11 cellular contexts compared by ENCODE assay signal in the genomic region with DNA sequence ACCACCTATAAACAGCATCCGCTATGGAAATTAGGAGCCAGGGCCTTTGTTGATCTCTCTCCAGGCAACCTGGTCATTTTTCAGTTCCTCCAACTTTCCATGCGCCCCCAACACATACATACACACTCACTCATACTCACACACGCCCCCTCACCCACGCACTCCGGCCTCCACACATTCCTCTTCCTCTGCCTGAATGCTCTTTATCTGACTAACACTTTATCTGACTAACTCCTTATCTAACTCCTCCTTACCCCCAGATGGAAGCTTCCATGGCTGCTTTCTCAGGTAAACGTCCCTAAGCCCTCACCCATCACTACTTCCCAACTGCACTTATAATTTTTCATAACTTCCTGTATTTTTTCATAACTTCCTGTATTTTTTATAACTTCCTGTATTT. TPM values are rescaled to one million over a fixed set of nuclear protein-coding genes. Genes with fewer than 3 reads are reported as not detected.
DNase-seq lines count a peak whose midpoint lies in the region; ATAC-seq and TF ChIP-seq lines count a peak whose summit lies in the region.
"Had no signal": no experiment of that assay in that cellular context is flagged by ENCODE, and none has a peak within 500 bp of the region (broad histone marks: within the 10 kb centered on the region; RNA-seq: fewer than 3 reads in every experiment).

No MANE protein-coding gene starts in this region.

- H3K9ac ChIP-seq in trophoblast cell (ENCODE audit: low read length) = no peak overlapping the region

- no peak overlapping the region for H2BK120ac ChIP-seq in trophoblast cell (ENCODE audit: insufficient read depth, low read length, poor library complexity)

- H4K91ac ChIP-seq in trophoblast cell (ENCODE audit: low read depth, low read length) = no peak overlapping the region

- H3K27me3 ChIP-seq in DOHH2 (ENCODE audit: control insufficient read depth, low read length) (no peaks in the 10 kb centered on the region; the same call in 1 of the 2 replicates), trophoblast cell (ENCODE audit: insufficient read depth, low read length) (no peaks in the 10 kb centered on the region)

- H3K9me3 ChIP-seq in DOHH2 (ENCODE audit: control insufficient read depth, insufficient read depth, low read length) = no peaks in the 10 kb centered on the region
- no peaks in the 10 kb centered on the region for H3K9me3 ChIP-seq in trophoblast cell (ENCODE audit: insufficient read depth, low read depth, low read length)
- H3K9me3 ChIP-seq: psoas muscle had no signal

- no peak for TF ChIP-seq CTCF in DOHH2 (IDR thresholded peaks at IDR 0.05; ENCODE audit: low read depth, low read length, poor library complexity, severe bottlenecking)

- H3K23ac ChIP-seq in trophoblast cell (ENCODE audit: low read length) = no peak overlapping the region

- H4K20me1 ChIP-seq in DOHH2 (ENCODE audit: control insufficient read depth, insufficient read depth, low read depth, low read length) = no peaks in the 10 kb centered on the region

- H3K36me3 ChIP-seq in DOHH2 (ENCODE audit: control insufficient read depth, low read length) (no peaks in the 10 kb centered on the region), trophoblast cell (ENCODE audit: control insufficient read depth in 1 of 2, insufficient read depth in 2 of 2, low read length in 2 of 2) (no peaks in the 10 kb centered on the region)
- H3K36me3 ChIP-seq: cardiac muscle cell had no signal

- H3K4me3 ChIP-seq in DOHH2 (ENCODE audit: low read length) (peak overlapping the region; percentile 57), trophoblast cell (ENCODE audit: low read depth, low read length) (no peak overlapping the region)
- H3K4me3 ChIP-seq: cardiac muscle cell, psoas muscle had no signal

- H3K14ac ChIP-seq in trophoblast cell (ENCODE audit: low read length) = no peak overlapping the region

- H3K4me1 ChIP-seq in DOHH2 (ENCODE audit: control insufficient read depth, low read length) (peaks cover 29% of the 10 kb centered on the region), trophoblast cell (ENCODE audit: control insufficient read depth in 1 of 2, insufficient read depth in 2 of 2, low read length in 2 of 2) (peaks cover 0 to 4% of the 10 kb centered on the region in 2 experiments)
- H3K4me1 ChIP-seq: psoas muscle had no signal

- DNase-seq in RPMI7951 (ENCODE audit: low read depth) (peak; percentile 73), amniotic stem cell (lab: John Stamatoyannopoulos, UW) (peak; percentile 21), trophoblast cell (peak; percentile 36 to 52), NCI-H748 treated with DMSO at 0.1 percent for 48 hours (lab: John Stamatoyannopoulos, UW) (no peak)
- DNase-seq: NCI-H1048, psoas muscle had no signal

- no peak overlapping the region for H2BK5ac ChIP-seq in trophoblast cell (ENCODE audit: low read depth, low read length, poor library complexity)

- no peak for ATAC-seq in HG03469 (IDR thresholded peaks at IDR 0.05; ENCODE audit: unreplicated experiment)
- ATAC-seq in HG03280 (IDR thresholded peaks at IDR 0.05; ENCODE audit: unreplicated experiment) = no peak
- no peak for ATAC-seq in GM21423 (IDR thresholded peaks at IDR 0.05; ENCODE audit: unreplicated experiment)
- ATAC-seq: psoas muscle had no signal

- H3K27ac ChIP-seq in DOHH2 (ENCODE audit: low read depth, low read length) = no peak overlapping the region
- H3K27ac ChIP-seq in trophoblast cell (ENCODE audit: low read depth, low read length) = no peak overlapping the region
- H3K27ac ChIP-seq: cardiac muscle cell, psoas muscle had no signal

- no peaks in the 10 kb centered on the region for H3K79me1 ChIP-seq in trophoblast cell (ENCODE audit: low read length)

- no peak overlapping the region for H2AK5ac ChIP-seq in trophoblast cell (ENCODE audit: low read length)

- H2BK12ac ChIP-seq in trophoblast cell (ENCODE audit: low read length) = no peak overlapping the region

- WGBS in trophoblast cell (ENCODE audit: extremely low coverage, insufficient coverage, insufficient read length) = 100% methylated on average over 3 of the region's 6 CpGs

- H3K9me2 ChIP-seq in DOHH2 (replicated peaks; ENCODE audit: control insufficient read depth, low read length) = no peaks in the 10 kb centered on the region

- no peak overlapping the region for H2AFZ ChIP-seq in trophoblast cell (ENCODE audit: insufficient read depth, low read length, poor library complexity)

- H3K4ac ChIP-seq in trophoblast cell (ENCODE audit: low read depth, low read length) = no peak overlapping the region

- no peaks in the 10 kb centered on the region for H3K79me2 ChIP-seq in DOHH2 (ENCODE audit: control insufficient read depth, low read length)
- no peaks in the 10 kb centered on the region for H3K79me2 ChIP-seq in trophoblast cell (ENCODE audit: control insufficient read depth, insufficient read depth, low read length, poor library complexity)

- H4K8ac ChIP-seq in trophoblast cell (ENCODE audit: low read depth, low read length) = no peak overlapping the region

- H3K18ac ChIP-seq in trophoblast cell (ENCODE audit: low read length) = no peak overlapping the region

- H3K4me2 ChIP-seq in DOHH2 (ENCODE audit: low read length) = peak overlapping the region; percentile 54
- H3K4me2 ChIP-seq in trophoblast cell (ENCODE audit: low read length) = no peak overlapping the region

- no peak overlapping the region for H4K12ac ChIP-seq in trophoblast cell (ENCODE audit: low read depth, low read length)

- H3F3A ChIP-seq in DOHH2 (ENCODE audit: control insufficient read depth, insufficient read depth) = no peaks in the 10 kb centered on the region

RNA-seq across cellular contexts. Expression of a gene that starts 17.4 kb away (rescaled TPM):
- total RNA-seq in RPMI7951 (2014; rRNA removed; shearing (Covaris generic)) = 2.2 and 2.5 TPM in 2 replicates
- polyA plus RNA-seq in trophoblast cell (2013) = 0.22 and 0.29 TPM in 2 replicates
- polyA plus RNA-seq: cardiac muscle cell had no signal

RNA-seq across cellular contexts. Expression of a gene that starts 37.1 kb away (rescaled TPM):
- total RNA-seq in RPMI7951 (2014; rRNA removed; shearing (Covaris generic)) = 92.9 and 123 TPM in 2 replicates
- polyA plus RNA-seq in trophoblast cell (2013) = 29.1 and 30.3 TPM in 2 replicates

RNA-seq across cellular contexts. Expression of a gene that starts 37.5 kb away (rescaled TPM):
- 216 and 231 TPM in 2 replicates for total RNA-seq in RPMI7951 (2014; rRNA removed; shearing (Covaris generic))
- 77.5 and 77.9 TPM in 2 replicates for polyA plus RNA-seq in trophoblast cell (2013)

RNA-seq across cellular contexts. Expression of a gene that starts 38.9 kb away (rescaled TPM):
- total RNA-seq in RPMI7951 (2014; rRNA removed; shearing (Covaris generic)) = 142 and 177 TPM in 2 replicates
- polyA plus RNA-seq in trophoblast cell (2013) = 61.2 and 61.7 TPM in 2 replicates
